1 cellular context compared by ENCODE assay signal in genomic region chr10:104331208-104331838, GRCh38.
A peak's percentile ranks its signal among the peaks of the same experiment; 100 is the strongest.
TF ChIP-seq lines count a peak whose summit lies in the region.

No MANE protein-coding gene starts in this region.

TF ChIP-seq in HEK293, 187 proteins besides CTCF, POLR2A, EP300 and RAD21 (continued from another document):
- TF ChIP-seq, protein P1, sequence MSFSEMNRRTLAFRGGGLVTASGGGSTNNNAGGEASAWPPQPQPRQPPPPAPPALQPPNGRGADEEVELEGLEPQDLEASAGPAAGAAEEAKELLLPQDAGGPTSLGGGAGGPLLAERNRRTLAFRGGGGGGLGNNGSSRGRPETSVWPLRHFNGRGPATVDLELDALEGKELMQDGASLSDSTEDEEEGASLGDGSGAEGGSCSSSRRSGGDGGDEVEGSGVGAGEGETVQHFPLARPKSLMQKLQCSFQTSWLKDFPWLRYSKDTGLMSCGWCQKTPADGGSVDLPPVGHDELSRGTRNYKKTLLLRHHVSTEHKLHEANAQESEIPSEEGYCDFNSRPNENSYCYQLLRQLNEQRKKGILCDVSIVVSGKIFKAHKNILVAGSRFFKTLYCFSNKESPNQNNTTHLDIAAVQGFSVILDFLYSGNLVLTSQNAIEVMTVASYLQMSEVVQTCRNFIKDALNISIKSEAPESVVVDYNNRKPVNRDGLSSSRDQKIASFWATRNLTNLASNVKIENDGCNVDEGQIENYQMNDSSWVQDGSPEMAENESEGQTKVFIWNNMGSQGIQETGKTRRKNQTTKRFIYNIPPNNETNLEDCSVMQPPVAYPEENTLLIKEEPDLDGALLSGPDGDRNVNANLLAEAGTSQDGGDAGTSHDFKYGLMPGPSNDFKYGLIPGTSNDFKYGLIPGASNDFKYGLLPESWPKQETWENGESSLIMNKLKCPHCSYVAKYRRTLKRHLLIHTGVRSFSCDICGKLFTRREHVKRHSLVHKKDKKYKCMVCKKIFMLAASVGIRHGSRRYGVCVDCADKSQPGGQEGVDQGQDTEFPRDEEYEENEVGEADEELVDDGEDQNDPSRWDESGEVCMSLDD (tag by site-specific recombination; IDR thresholded peaks at IDR 0.05), result no peak
- TF ChIP-seq, protein P2, sequence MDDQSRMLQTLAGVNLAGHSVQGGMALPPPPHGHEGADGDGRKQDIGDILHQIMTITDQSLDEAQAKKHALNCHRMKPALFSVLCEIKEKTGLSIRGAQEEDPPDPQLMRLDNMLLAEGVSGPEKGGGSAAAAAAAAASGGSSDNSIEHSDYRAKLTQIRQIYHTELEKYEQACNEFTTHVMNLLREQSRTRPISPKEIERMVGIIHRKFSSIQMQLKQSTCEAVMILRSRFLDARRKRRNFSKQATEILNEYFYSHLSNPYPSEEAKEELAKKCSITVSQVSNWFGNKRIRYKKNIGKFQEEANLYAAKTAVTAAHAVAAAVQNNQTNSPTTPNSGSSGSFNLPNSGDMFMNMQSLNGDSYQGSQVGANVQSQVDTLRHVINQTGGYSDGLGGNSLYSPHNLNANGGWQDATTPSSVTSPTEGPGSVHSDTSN (CRISPR knock-in tag; IDR thresholded peaks at IDR 0.05), result no peak
- TF ChIP-seq ZNF248 (tag by site-specific recombination; IDR thresholded peaks at IDR 0.05) (no peak), ZSCAN16 (tag by site-specific recombination; IDR thresholded peaks at IDR 0.05) (0 out of 2 replicates have a peak, but pooled peaks have one; percentile 15), ELK4 (IDR thresholded peaks at IDR 0.05; ENCODE audit: borderline replicate concordance, low read depth, low read length) (no peak), ZBTB21 (tag by site-specific recombination; IDR thresholded peaks at IDR 0.05) (peak; percentile 81), ZNF26 (tag by site-specific recombination; IDR thresholded peaks at IDR 0.05) (no peak), ZNF692 (tag by site-specific recombination; IDR thresholded peaks at IDR 0.05) (peak; percentile 80), ZNF37A (tag by site-specific recombination; IDR thresholded peaks at IDR 0.05) (no peak), ZBTB44 (tag by site-specific recombination; IDR thresholded peaks at IDR 0.05) (no peak), ZNF24 (tag by site-specific recombination; IDR thresholded peaks at IDR 0.05) (peak; percentile 93), ZNF280C (tag by site-specific recombination; IDR thresholded peaks at IDR 0.05) (no peak), ZNF16 (tag by site-specific recombination; IDR thresholded peaks at IDR 0.05; ENCODE audit: low read depth) (no peak), ZSCAN23 (tag by site-specific recombination; IDR thresholded peaks at IDR 0.05) (no peak), ZNF398 (tag by site-specific recombination; IDR thresholded peaks at IDR 0.05) (peak; percentile 92), ZSCAN30 (tag by site-specific recombination; IDR thresholded peaks at IDR 0.05) (peak; percentile 84), ZNF544 (tag by site-specific recombination; IDR thresholded peaks at IDR 0.05) (no peak), ZNF777 (tag by site-specific recombination; IDR thresholded peaks at IDR 0.05; ENCODE audit: borderline replicate concordance) (no peak), ZNF132 (tag by site-specific recombination; IDR thresholded peaks at IDR 0.05; ENCODE audit: borderline replicate concordance) (no peak), ZNF211 (tag by site-specific recombination; IDR thresholded peaks at IDR 0.05; ENCODE audit: low read depth) (no peak), KLF9 (tag by site-specific recombination; IDR thresholded peaks at IDR 0.05; ENCODE audit: low read depth) (no peak), ZNF354C (tag by site-specific recombination; IDR thresholded peaks at IDR 0.05; ENCODE audit: borderline replicate concordance, low read depth) (no peak), ZNF292 (tag by site-specific recombination; IDR thresholded peaks at IDR 0.05; ENCODE audit: borderline replicate concordance, low read depth) (no peak), OVOL3 (tag by site-specific recombination; IDR thresholded peaks at IDR 0.05) (peak; percentile 21; the same call in 1 of the 2 replicates), HOXC10 (CRISPR knock-in tag; IDR thresholded peaks at IDR 0.05) (no peak), GLI4 (tag by site-specific recombination; IDR thresholded peaks at IDR 0.05) (no peak)
- TF ChIP-seq, protein P3, sequence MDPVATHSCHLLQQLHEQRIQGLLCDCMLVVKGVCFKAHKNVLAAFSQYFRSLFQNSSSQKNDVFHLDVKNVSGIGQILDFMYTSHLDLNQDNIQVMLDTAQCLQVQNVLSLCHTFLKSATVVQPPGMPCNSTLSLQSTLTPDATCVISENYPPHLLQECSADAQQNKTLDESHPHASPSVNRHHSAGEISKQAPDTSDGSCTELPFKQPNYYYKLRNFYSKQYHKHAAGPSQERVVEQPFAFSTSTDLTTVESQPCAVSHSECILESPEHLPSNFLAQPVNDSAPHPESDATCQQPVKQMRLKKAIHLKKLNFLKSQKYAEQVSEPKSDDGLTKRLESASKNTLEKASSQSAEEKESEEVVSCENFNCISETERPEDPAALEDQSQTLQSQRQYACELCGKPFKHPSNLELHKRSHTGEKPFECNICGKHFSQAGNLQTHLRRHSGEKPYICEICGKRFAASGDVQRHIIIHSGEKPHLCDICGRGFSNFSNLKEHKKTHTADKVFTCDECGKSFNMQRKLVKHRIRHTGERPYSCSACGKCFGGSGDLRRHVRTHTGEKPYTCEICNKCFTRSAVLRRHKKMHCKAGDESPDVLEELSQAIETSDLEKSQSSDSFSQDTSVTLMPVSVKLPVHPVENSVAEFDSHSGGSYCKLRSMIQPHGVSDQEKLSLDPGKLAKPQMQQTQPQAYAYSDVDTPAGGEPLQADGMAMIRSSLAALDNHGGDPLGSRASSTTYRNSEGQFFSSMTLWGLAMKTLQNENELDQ (tag by site-specific recombination; IDR thresholded peaks at IDR 0.05; ENCODE audit: low read depth), result no peak
- TF ChIP-seq, protein P4, sequence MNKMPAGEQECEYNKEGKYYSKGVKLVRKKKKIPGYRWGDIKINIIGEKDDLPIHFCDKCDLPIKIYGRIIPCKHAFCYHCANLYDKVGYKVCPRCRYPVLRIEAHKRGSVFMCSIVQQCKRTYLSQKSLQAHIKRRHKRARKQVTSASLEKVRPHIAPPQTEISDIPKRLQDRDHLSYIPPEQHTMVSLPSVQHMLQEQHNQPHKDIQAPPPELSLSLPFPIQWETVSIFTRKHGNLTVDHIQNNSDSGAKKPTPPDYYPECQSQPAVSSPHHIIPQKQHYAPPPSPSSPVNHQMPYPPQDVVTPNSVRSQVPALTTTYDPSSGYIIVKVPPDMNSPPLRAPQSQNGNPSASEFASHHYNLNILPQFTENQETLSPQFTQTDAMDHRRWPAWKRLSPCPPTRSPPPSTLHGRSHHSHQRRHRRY (tag by site-specific recombination; IDR thresholded peaks at IDR 0.05), result no peak
- TF ChIP-seq, protein P5, sequence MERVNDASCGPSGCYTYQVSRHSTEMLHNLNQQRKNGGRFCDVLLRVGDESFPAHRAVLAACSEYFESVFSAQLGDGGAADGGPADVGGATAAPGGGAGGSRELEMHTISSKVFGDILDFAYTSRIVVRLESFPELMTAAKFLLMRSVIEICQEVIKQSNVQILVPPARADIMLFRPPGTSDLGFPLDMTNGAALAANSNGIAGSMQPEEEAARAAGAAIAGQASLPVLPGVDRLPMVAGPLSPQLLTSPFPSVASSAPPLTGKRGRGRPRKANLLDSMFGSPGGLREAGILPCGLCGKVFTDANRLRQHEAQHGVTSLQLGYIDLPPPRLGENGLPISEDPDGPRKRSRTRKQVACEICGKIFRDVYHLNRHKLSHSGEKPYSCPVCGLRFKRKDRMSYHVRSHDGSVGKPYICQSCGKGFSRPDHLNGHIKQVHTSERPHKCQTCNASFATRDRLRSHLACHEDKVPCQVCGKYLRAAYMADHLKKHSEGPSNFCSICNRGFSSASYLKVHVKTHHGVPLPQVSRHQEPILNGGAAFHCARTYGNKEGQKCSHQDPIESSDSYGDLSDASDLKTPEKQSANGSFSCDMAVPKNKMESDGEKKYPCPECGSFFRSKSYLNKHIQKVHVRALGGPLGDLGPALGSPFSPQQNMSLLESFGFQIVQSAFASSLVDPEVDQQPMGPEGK (tag by site-specific recombination; IDR thresholded peaks at IDR 0.05), result peak; percentile 96
